In the genomic region with DNA sequence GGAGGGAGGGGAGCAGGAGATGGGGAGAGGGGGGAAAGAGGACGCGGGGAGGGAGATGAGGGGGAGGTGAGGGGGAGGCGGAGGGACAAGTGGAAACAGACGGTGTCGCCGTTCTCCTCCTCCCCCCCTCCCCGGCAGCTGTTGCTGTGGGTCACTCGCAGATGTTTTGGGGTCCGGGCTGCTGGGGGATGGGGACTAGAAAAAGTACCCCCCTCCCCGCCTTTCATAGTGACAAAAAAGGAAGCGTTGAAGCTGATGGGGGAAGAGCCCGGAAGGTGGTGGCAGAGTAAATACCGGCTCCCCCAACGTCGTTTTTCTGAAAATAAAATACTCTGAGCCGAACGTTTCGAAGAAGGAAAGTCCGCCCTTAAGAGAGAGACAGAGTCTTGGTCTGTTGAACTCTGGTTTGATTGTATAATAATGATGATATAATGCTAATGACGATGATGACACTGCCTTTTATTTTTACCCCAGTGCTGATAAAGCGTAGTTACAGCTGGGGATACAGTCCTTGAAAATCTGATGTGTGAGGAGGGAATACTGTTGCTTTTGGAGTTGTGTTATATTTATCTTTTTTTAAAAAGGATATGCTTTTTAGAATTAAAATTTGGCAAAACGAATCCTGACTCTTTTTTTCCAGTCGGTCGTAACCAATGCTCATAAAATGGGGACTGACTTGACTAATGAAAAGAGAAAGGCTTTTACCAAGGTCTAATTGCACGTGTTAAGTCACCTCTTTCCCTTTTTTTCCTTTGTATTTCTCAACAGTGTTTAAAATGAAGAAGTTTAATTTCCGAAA, we compare ENCODE assay signal across 8 cellular contexts. TPM values are rescaled to one million over a fixed set of nuclear protein-coding genes. Genes with fewer than 3 reads are reported as not detected.
DNase-seq lines count a peak whose midpoint lies in the region; ATAC-seq and TF ChIP-seq lines count a peak whose summit lies in the region.

No MANE protein-coding gene starts in this region.

- H4K91ac ChIP-seq in trophoblast cell (ENCODE audit: low read depth, low read length), result no peak overlapping the region

- peaks cover 14% of the 10 kb centered on the region for H3K4me1 ChIP-seq in KMS-11 (ENCODE audit: low read depth, poor library complexity, severe bottlenecking)
- H3K4me1 ChIP-seq in ectodermal cell (ENCODE audit: control insufficient read depth, insufficient read depth, low read length), result no peaks in the 10 kb centered on the region
- peaks cover 2 to 9% of the 10 kb centered on the region in 2 experiments for H3K4me1 ChIP-seq in trophoblast cell (ENCODE audit: control insufficient read depth in 1 of 2, insufficient read depth in 2 of 2, low read length in 2 of 2)

- no peak overlapping the region for H4K8ac ChIP-seq in trophoblast cell (ENCODE audit: low read depth, low read length)

- no peaks in the 10 kb centered on the region for H4K20me1 ChIP-seq in KMS-11 (ENCODE audit: insufficient read depth)

- ATAC-seq in GM21825 (IDR thresholded peaks at IDR 0.05; ENCODE audit: unreplicated experiment), result no peak
- no peak for ATAC-seq in HG02840 (IDR thresholded peaks at IDR 0.05; ENCODE audit: low FRiP score, unreplicated experiment)

- intact Hi-C loops in Calu3 (cut with micrococcal nuclease; ENCODE audit: unreplicated experiment), result no loop called here

- peak overlapping the region; percentile 98 for H2AFZ ChIP-seq in KMS-11 (ENCODE audit: low read depth)
- H2AFZ ChIP-seq in trophoblast cell (ENCODE audit: insufficient read depth, low read length, poor library complexity), result no peak overlapping the region

- H3K4me3 ChIP-seq in KMS-11 (IDR thresholded peaks at IDR 0.05; ENCODE audit: insufficient read depth, low read depth, low read length) (peak overlapping the region; percentile 72), ectodermal cell (ENCODE audit: insufficient read depth, low read depth, low read length) (peak overlapping the region; percentile 51), trophoblast cell (ENCODE audit: low read depth, low read length) (peak overlapping the region; percentile 73)

- no peak overlapping the region for H3K23ac ChIP-seq in trophoblast cell (ENCODE audit: low read length)

- peaks cover 79% of the 10 kb centered on the region for H3K27me3 Mint-ChIP-seq in Calu3 (ENCODE audit: unreplicated experiment)

- H3K27me3 ChIP-seq in KMS-11 (ENCODE audit: insufficient read depth, low read depth), result no peaks in the 10 kb centered on the region
- H3K27me3 ChIP-seq in ectodermal cell (ENCODE audit: control insufficient read depth, insufficient read depth, low read length, poor library complexity, severe bottlenecking), result peaks cover 37% of the 10 kb centered on the region
- no peaks in the 10 kb centered on the region for H3K27me3 ChIP-seq in trophoblast cell (ENCODE audit: insufficient read depth, low read length)

- H3K4me1 Mint-ChIP-seq in Calu3 (ENCODE audit: low read depth, unreplicated experiment), result peaks cover 19% of the 10 kb centered on the region

- WGBS in ectodermal cell, 2 experiments, result 1 to 2% methylated on average over 16 to 22 of the region's 26 CpGs
- no CpG with 5 or more reads among the region's 26 CpGs for WGBS in trophoblast cell (ENCODE audit: extremely low coverage, insufficient coverage, insufficient read length)

- H3K27ac ChIP-seq in KMS-11, result peak overlapping the region; percentile 34; the same call in 1 of the 2 replicates
- no peak overlapping the region for H3K27ac ChIP-seq in ectodermal cell (ENCODE audit: insufficient read depth, low read depth, low read length, poor library complexity, severe bottlenecking)
- H3K27ac ChIP-seq in trophoblast cell (ENCODE audit: low read depth, low read length), result no peak overlapping the region

- no peak overlapping the region for H2BK12ac ChIP-seq in trophoblast cell (ENCODE audit: low read length)

- no peaks in the 10 kb centered on the region for H3K9me3 Mint-ChIP-seq in Calu3 (ENCODE audit: low read depth, unreplicated experiment)

- BruUV-seq in Calu3 (replicated peaks; lab: Mats Ljungman, UMichigan), result no TSS peak

- H3K9me3 ChIP-seq in ectodermal cell (ENCODE audit: control insufficient read depth, low read length), result no peaks in the 10 kb centered on the region
- H3K9me3 ChIP-seq in trophoblast cell (ENCODE audit: insufficient read depth, low read depth, low read length), result no peaks in the 10 kb centered on the region

- H3K79me2 ChIP-seq in KMS-11 (ENCODE audit: insufficient read depth, low read depth) (no peaks in the 10 kb centered on the region), trophoblast cell (ENCODE audit: control insufficient read depth, insufficient read depth, low read length, poor library complexity) (no peaks in the 10 kb centered on the region)

- H3K4me2 ChIP-seq in KMS-11 (peak overlapping the region; percentile 88), trophoblast cell (ENCODE audit: low read length) (peak overlapping the region; percentile 86)

- peaks cover 4% of the 10 kb centered on the region for H3K36me3 Mint-ChIP-seq in Calu3 (ENCODE audit: insufficient read depth, unreplicated experiment)

- H3K4me3 Mint-ChIP-seq in Calu3 (ENCODE audit: low read depth, unreplicated experiment), result peak overlapping the region; percentile 87

- H4K12ac ChIP-seq in trophoblast cell (ENCODE audit: low read depth, low read length), result no peak overlapping the region

- TF ChIP-seq CTCF in Calu3 (IDR thresholded peaks at IDR 0.05; ENCODE audit: unreplicated experiment) (no peak), KMS-11 (conservative IDR thresholded peaks at IDR 0.05; ENCODE audit: low read depth, low read length) (no peak)

- CTCF ChIA-PET in Calu3 (lab: Charles Lee) (no interaction called here), HEK293T (lab: Yijun Ruan, JAX) (no interaction called here)

- no peaks in the 10 kb centered on the region for H3K36me3 ChIP-seq in KMS-11 (ENCODE audit: insufficient read depth)
- no peaks in the 10 kb centered on the region for H3K36me3 ChIP-seq in ectodermal cell (ENCODE audit: control insufficient read depth, insufficient read depth, low read length)
- no peaks in the 10 kb centered on the region for H3K36me3 ChIP-seq in trophoblast cell (ENCODE audit: control insufficient read depth in 1 of 2, insufficient read depth in 2 of 2, low read length in 2 of 2)

- H2BK120ac ChIP-seq in trophoblast cell (ENCODE audit: insufficient read depth, low read length, poor library complexity), result no peak overlapping the region

- no peak overlapping the region for H3K27ac Mint-ChIP-seq in Calu3 (ENCODE audit: unreplicated experiment)

- H3K79me1 ChIP-seq in trophoblast cell (ENCODE audit: low read length), result no peaks in the 10 kb centered on the region

- no peak overlapping the region for H3K14ac ChIP-seq in trophoblast cell (ENCODE audit: low read length)

- DNase-seq in Calu3, result no peak
- no peak for DNase-seq in trophoblast cell
- no peak for DNase-seq in HEK293T (ENCODE audit: extremely low spot score)
- DNase-seq in activated effector memory CD4-positive, alpha-beta T cell treated with Interleukin-2 at 50 U/mL for 16 hours, result no peak

- H3K9ac ChIP-seq in KMS-11 (peak overlapping the region; percentile 49; the same call in 1 of the 2 replicates), trophoblast cell (ENCODE audit: low read length) (no peak overlapping the region)

- POLR2A ChIA-PET in HEK293T (lab: Yijun Ruan, JAX), result no interaction called here

- no peak overlapping the region for H2AK5ac ChIP-seq in trophoblast cell (ENCODE audit: low read length)

- H3K18ac ChIP-seq in trophoblast cell (ENCODE audit: low read length), result no peak overlapping the region

- no peak overlapping the region for H3K4ac ChIP-seq in trophoblast cell (ENCODE audit: low read depth, low read length)

- no peak overlapping the region for H2BK5ac ChIP-seq in trophoblast cell (ENCODE audit: low read depth, low read length, poor library complexity)

TF ChIP-seq in HEK293T, 16 proteins besides CTCF, POLR2A, EP300 and RAD21:
- no peak for TF ChIP-seq CTBP1 (IDR thresholded peaks at IDR 0.05; ENCODE audit: borderline replicate concordance)
- TF ChIP-seq L3MBTL2 (conservative IDR thresholded peaks at IDR 0.05), result no peak
- TF ChIP-seq SP1 (IDR thresholded peaks at IDR 0.05), result no peak
- TF ChIP-seq BHLHE40 (IDR thresholded peaks at IDR 0.05; ENCODE audit: borderline replicate concordance), result no peak

RNA-seq across cellular contexts. Expression of gene STXBP5L, which starts 1.0 kb away (rescaled TPM):
- not detected in 2 replicates for total RNA-seq in Calu3 (2022)
- 0.81 TPM for polyA plus RNA-seq in ectodermal cell (2013, experiment 1 of 4)
- 0.68 TPM for polyA plus RNA-seq in ectodermal cell (2013, experiment 2 of 4)
- polyA plus RNA-seq in ectodermal cell (2013, experiment 3 of 4), result 0.64 TPM
- polyA plus RNA-seq in ectodermal cell (2013, experiment 4 of 4), result 0.85 TPM
- polyA plus RNA-seq in trophoblast cell (2013), result 0.01 TPM in 2 replicates
